8 cellular contexts compared by ENCODE assay signal in the genomic region with DNA sequence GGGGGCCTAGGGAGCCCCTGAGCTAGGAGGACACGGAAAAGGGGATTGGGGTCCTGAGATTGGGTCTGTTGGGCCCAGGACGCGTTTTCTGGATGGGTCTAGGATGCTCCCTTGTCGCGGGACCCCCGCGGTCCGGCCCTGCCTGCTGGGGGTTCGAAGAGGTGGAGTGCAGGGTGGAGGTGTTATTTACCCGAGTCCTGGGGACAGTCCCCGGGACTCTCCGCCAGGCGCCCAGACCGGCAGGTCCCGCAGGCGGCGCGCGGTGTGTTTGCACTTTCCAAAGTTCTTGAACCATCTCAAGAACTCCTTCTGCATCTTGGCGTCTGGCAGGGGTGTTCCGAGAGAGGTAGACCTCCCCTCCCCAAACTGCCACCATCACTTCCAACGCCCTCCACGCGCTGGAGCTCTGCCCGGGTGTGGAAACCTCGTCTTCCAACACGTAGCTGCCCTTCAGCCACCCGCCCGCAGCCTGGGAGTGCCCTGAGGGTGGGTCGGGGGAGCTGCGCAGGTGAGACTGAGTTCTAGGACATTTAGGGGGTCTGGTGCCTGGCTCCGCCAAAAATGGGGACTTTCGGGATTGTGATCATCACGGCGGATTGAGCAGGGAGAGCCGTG. TPM values are rescaled to one million over a fixed set of nuclear protein-coding genes. Genes with fewer than 3 reads are reported as not detected.
DNase-seq lines count a peak whose midpoint lies in the region; ATAC-seq, FAIRE-seq and TF ChIP-seq lines count a peak whose summit lies in the region.

No MANE protein-coding gene starts in this region.

- peaks cover 52% of the 10 kb centered on the region for H3K36me3 Mint-ChIP-seq in MCF 10A (ENCODE audit: insufficient read depth, unreplicated experiment)

- FAIRE-seq in kidney (lab: Jason Lieb, UNC): no peak

- H3K9me3 Mint-ChIP-seq in MCF 10A (ENCODE audit: unreplicated experiment): no peaks in the 10 kb centered on the region

- POLR2A ChIA-PET in MCF 10A (lab: Yijun Ruan, JAX): interaction anchor here (0.6 to 6.4 kb wide), 45 partner anchors 10 to 349 kb away, joined by 3 to 241 read pairs (median 6); a partner anchor contains a TSS

- H3K27me3 Mint-ChIP-seq in MCF 10A (ENCODE audit: insufficient read depth, unreplicated experiment): no peaks in the 10 kb centered on the region

- peaks cover 37% of the 10 kb centered on the region for H3K4me1 Mint-ChIP-seq in MCF 10A (ENCODE audit: insufficient read depth, unreplicated experiment)

- CTCF ChIA-PET in MCF 10A (lab: Yijun Ruan, JAX): interaction anchor here (0.5 to 6.3 kb wide), 47 partner anchors 10 to 352 kb away, joined by 3 to 108 read pairs (median 5); a partner anchor contains a TSS

- H3K4me3 Mint-ChIP-seq in MCF 10A (ENCODE audit: unreplicated experiment): peak overlapping the region; percentile 99

- H3K27me3 ChIP-seq in SJSA1 (replicated peaks): no peaks in the 10 kb centered on the region

- DNase-seq in ELR (ENCODE audit: low read depth): peak; percentile 42
- DNase-seq in SJSA1 (ENCODE audit: low read depth in 1 of 2, low spot score in 2 of 2): peak in 1 of 2 experiments; percentile 47
- DNase-seq in MCF 10A (ENCODE audit: unreplicated experiment): peak; percentile 46
- DNase-seq in kidney: peak; percentile 70
- DNase-seq in stimulated activated CD8-positive, alpha-beta memory T cell treated with anti-CD3 and anti-CD28 coated beads, Interleukin-12 subunit alpha, Interleukin-12 subunit beta, amount 100 ng/mL, for 4 hours (ENCODE audit: low read depth): peak; percentile 4
- DNase-seq in DMS114 treated with DMSO at 0.1 percent for 48 hours (lab: John Stamatoyannopoulos, UW; ENCODE audit: unreplicated experiment): no peak

- peak overlapping the region; percentile 57 for H3K4me3 ChIP-seq in SJSA1
- H3K4me3 ChIP-seq in kidney (ENCODE audit: low read length in 2 of 2): peak overlapping the region; percentile 47 to 71

- H3K9me3 ChIP-seq in SJSA1 (replicated peaks) (no peaks in the 10 kb centered on the region), kidney (ENCODE audit: control insufficient read depth in 1 of 2, low read length in 2 of 2) (no peaks in the 10 kb centered on the region)

- TSS peak; percentile 13 for BruUV-seq in MCF 10A (replicated peaks; lab: Mats Ljungman, UMichigan)

- peak overlapping the region; percentile 56 for H3K9ac ChIP-seq in kidney (ENCODE audit: low read length in 2 of 2)

- peak overlapping the region; percentile 90 for H3K27ac Mint-ChIP-seq in MCF 10A (ENCODE audit: low read depth, unreplicated experiment)

- ATAC-seq in HG02642 (IDR thresholded peaks at IDR 0.05; ENCODE audit: poor library complexity, unreplicated experiment) (peak; percentile 45), GM21717 (IDR thresholded peaks at IDR 0.05; ENCODE audit: unreplicated experiment) (no peak)

- peaks cover 68% of the 10 kb centered on the region for H3K4me1 ChIP-seq in SJSA1 (replicated peaks)
- peaks cover 0 to 8% of the 10 kb centered on the region in 2 donors for H3K4me1 ChIP-seq in kidney (ENCODE audit: control insufficient read depth in 1 of 2, insufficient read depth in 1 of 2, low read depth in 1 of 2, low read length in 2 of 2)

- TF ChIP-seq CTCF in MCF 10A (IDR thresholded peaks at IDR 0.05; ENCODE audit: unreplicated experiment) (no peak), kidney (IDR thresholded peaks at IDR 0.05; ENCODE audit: borderline replicate concordance, extremely low read depth, insufficient read depth) (no peak)

- peaks cover 35% of the 10 kb centered on the region for H3K36me3 ChIP-seq in SJSA1
- no peaks in the 10 kb centered on the region for H3K36me3 ChIP-seq in kidney (ENCODE audit: control insufficient read depth in 1 of 2, insufficient read depth in 2 of 2, low read length in 2 of 2)

- peak overlapping the region; percentile 81 for H3K27ac ChIP-seq in SJSA1
- H3K27ac ChIP-seq in kidney (ENCODE audit: low read depth in 2 of 2, low read length in 2 of 2): peak overlapping the region in 1 of 2 donors; percentile 69

- intact Hi-C loops in MCF 10A (cut with micrococcal nuclease) (loop anchor here (2.0 to 5.0 kb wide), 5 partner anchors 47 to 353 kb away; no protein-coding TSS in a partner anchor), kidney (cut with DNase I) (no loop called here)

RNA-seq across cellular contexts. Expression of a gene that starts 0.6 kb away (rescaled TPM):
- 118 and 154 TPM in 2 replicates for total RNA-seq in SJSA1 (2014; rRNA removed; shearing (Covaris generic))
- total RNA-seq in MCF 10A (2022) (225 and 267 TPM in 2 replicates), kidney (67.2 TPM)
- 15.7 TPM for polyA plus RNA-seq in kidney (ENCODE audit: insufficient read depth, low read depth, low replicate concordance)

RNA-seq across cellular contexts. Expression of a gene that starts 25.9 kb away (rescaled TPM):
- 130 and 204 TPM in 2 replicates for total RNA-seq in SJSA1 (2014; rRNA removed; shearing (Covaris generic))
- total RNA-seq in MCF 10A (2022) (155 and 171 TPM in 2 replicates), kidney (50.8 TPM)
- 23.1 TPM for polyA plus RNA-seq in kidney (ENCODE audit: insufficient read depth, low read depth, low replicate concordance)
